22 cellular contexts compared by ENCODE assay signal in genomic region chr1:31012210-31012924, GRCh38. TPM values are rescaled to one million over a fixed set of nuclear protein-coding genes. Genes with fewer than 3 reads are reported as not detected.
DNase-seq lines count a peak whose midpoint lies in the region; ATAC-seq and TF ChIP-seq lines count a peak whose summit lies in the region.
"Had no signal": no experiment of that assay in that cellular context is flagged by ENCODE, and none has a peak within 500 bp of the region (broad histone marks: within the 10 kb centered on the region; RNA-seq: fewer than 3 reads in every experiment).

No MANE protein-coding gene starts in this region.

- H3K4me1 ChIP-seq in endodermal cell (ENCODE audit: control insufficient read depth, insufficient read depth, low read length): peaks cover 13% of the 10 kb centered on the region

- no peak for ATAC-seq in activated T-cell treated with anti-CD3 and anti-CD28 coated beads, Interleukin-2, amount 50 U/mL, for 4 hours
- no peak for ATAC-seq in natural killer cell treated with Interleukin-12 subunit alpha and Interleukin-12 subunit beta and Interleukin-15 and Interleukin-18, amount 100 ng/mL, for 72 hours
- ATAC-seq in GM18519 (IDR thresholded peaks at IDR 0.05; ENCODE audit: low FRiP score, unreplicated experiment): no peak
- ATAC-seq: left cardiac atrium had no signal

- peak overlapping the region; percentile 71 for H3K27ac Mint-ChIP-seq in activated T-cell treated with anti-CD3 and anti-CD28 coated beads, Interleukin-2, amount 50 U/mL, for 24 hours
- H3K27ac Mint-ChIP-seq in endodermal cell (peak overlapping the region; percentile 42), type B pancreatic cell (peak overlapping the region; percentile 22)
- peak overlapping the region; percentile 40 to 64 for H3K27ac Mint-ChIP-seq in natural killer cell treated with Interleukin-12 subunit alpha and Interleukin-12 subunit beta and Interleukin-15 and Interleukin-18, amount 100 ng/mL, for 72 hours
- H3K27ac Mint-ChIP-seq: activated CD4-positive, alpha-beta memory T cell treated with anti-CD3 and anti-CD28 coated beads for 36 hours had no signal

- H3K9me3 ChIP-seq in endodermal cell (ENCODE audit: control insufficient read depth, low read length): no peaks in the 10 kb centered on the region
- H3K9me3 ChIP-seq: BE2C, right lobe of liver, upper lobe of left lung had no signal

- H3K36me3 ChIP-seq in endodermal cell (ENCODE audit: control insufficient read depth, insufficient read depth, low read length): peaks cover 12% of the 10 kb centered on the region
- H3K36me3 ChIP-seq: BE2C, right lobe of liver, upper lobe of left lung had no signal

- H3K9ac ChIP-seq in endodermal cell (ENCODE audit: extremely low read depth, low read length, poor library complexity, severe bottlenecking): no peak overlapping the region

- H3K9me3 Mint-ChIP-seq in activated T-cell treated with anti-CD3 and anti-CD28 coated beads, Interleukin-2, amount 50 U/mL, for 24 hours: no peaks in the 10 kb centered on the region
- H3K9me3 Mint-ChIP-seq in activated T-cell treated with anti-CD3 and anti-CD28 coated beads, Interleukin-2, amount 50 U/mL, for 4 hours: no peaks in the 10 kb centered on the region
- H3K9me3 Mint-ChIP-seq in endodermal cell (no peaks in the 10 kb centered on the region), type B pancreatic cell (no peaks in the 10 kb centered on the region)
- H3K9me3 Mint-ChIP-seq in natural killer cell treated with Interleukin-12 subunit alpha and Interleukin-12 subunit beta and Interleukin-15 and Interleukin-18, amount 100 ng/mL, for 72 hours: no peaks in the 10 kb centered on the region
- H3K9me3 Mint-ChIP-seq: activated CD4-positive, alpha-beta memory T cell treated with anti-CD3 and anti-CD28 coated beads for 36 hours; naive B cell had no signal

- TF ChIP-seq CTCF in endodermal cell (conservative IDR thresholded peaks at IDR 0.05) (no peak), type B pancreatic cell (conservative IDR thresholded peaks at IDR 0.05) (no peak)

- H3K4me3 ChIP-seq in endodermal cell (ENCODE audit: low read length): peak overlapping the region; percentile 3
- H3K4me3 ChIP-seq: right lobe of liver, upper lobe of left lung had no signal

- WGBS in endodermal cell (ENCODE audit: insufficient coverage in 1 of 2, insufficient read length in 1 of 2), 2 experiments: 88 to 100% methylated on average over 2 to 4 of the region's 4 CpGs

- DNase-seq in activated T-cell treated with anti-CD3 and anti-CD28 coated beads, Interleukin-2, amount 50 U/mL, for 24 hours: no peak
- no peak for DNase-seq in activated T-cell treated with anti-CD3 and anti-CD28 coated beads, Interleukin-2, amount 50 U/mL, for 4 hours
- DNase-seq in endodermal cell (no peak), type B pancreatic cell (ENCODE audit: extremely low spot score, unreplicated experiment) (no peak), middle frontal gyrus (ENCODE audit: extremely low spot score, low spot score) (no peak)
- DNase-seq in natural killer cell treated with Interleukin-12 subunit alpha and Interleukin-12 subunit beta and Interleukin-15 and Interleukin-18, amount 100 ng/mL, for 72 hours (ENCODE audit: low spot score): no peak
- DNase-seq in activated CD8-positive, alpha-beta memory T cell treated with anti-CD3 and anti-CD28 coated beads, Interleukin-2, amount 50 U/mL, for 4 hours: no peak
- DNase-seq: activated CD4-positive, alpha-beta memory T cell treated with anti-CD3 and anti-CD28 coated beads for 36 hours; activated effector memory CD4-positive, alpha-beta T cell treated with anti-CD3 and anti-CD28 coated beads, Interleukin-2, amount 50 U/mL, for 16 hours; BE2C; COR-L47; GF-D8; Karpas-422; left cardiac atrium; mesendoderm; naive B cell; NCI-H1694 treated with DMSO at 0.1 percent for 48 hours; NCI-H226; right lobe of liver; T1000; upper lobe of left lung had no signal

- peaks cover 71% of the 10 kb centered on the region for H3K4me1 Mint-ChIP-seq in activated T-cell treated with anti-CD3 and anti-CD28 coated beads, Interleukin-2, amount 50 U/mL, for 24 hours (ENCODE audit: low read depth)
- peaks cover 70% of the 10 kb centered on the region for H3K4me1 Mint-ChIP-seq in activated T-cell treated with anti-CD3 and anti-CD28 coated beads, Interleukin-2, amount 50 U/mL, for 4 hours (ENCODE audit: low read depth)
- H3K4me1 Mint-ChIP-seq in endodermal cell (peaks cover 50% of the 10 kb centered on the region), type B pancreatic cell (ENCODE audit: unreplicated experiment) (peaks cover 39% of the 10 kb centered on the region)
- peaks cover 55% of the 10 kb centered on the region in 2 donors for H3K4me1 Mint-ChIP-seq in natural killer cell treated with Interleukin-12 subunit alpha and Interleukin-12 subunit beta and Interleukin-15 and Interleukin-18, amount 100 ng/mL, for 72 hours (ENCODE audit: low read depth in 2 of 2)

- H3K27me3 ChIP-seq in endodermal cell (ENCODE audit: control insufficient read depth, insufficient read depth, low read length, poor library complexity, severe bottlenecking): no peaks in the 10 kb centered on the region
- H3K27me3 ChIP-seq: BE2C, right lobe of liver, upper lobe of left lung had no signal

- no peak overlapping the region for H3K27ac ChIP-seq in endodermal cell (ENCODE audit: low read depth, low read length)
- H3K27ac ChIP-seq: right lobe of liver, upper lobe of left lung had no signal

- peaks cover 55% of the 10 kb centered on the region for H3K36me3 Mint-ChIP-seq in activated T-cell treated with anti-CD3 and anti-CD28 coated beads, Interleukin-2, amount 50 U/mL, for 24 hours (ENCODE audit: low read depth)
- H3K36me3 Mint-ChIP-seq in activated T-cell treated with anti-CD3 and anti-CD28 coated beads, Interleukin-2, amount 50 U/mL, for 4 hours (ENCODE audit: insufficient read depth): peaks cover 19% of the 10 kb centered on the region
- H3K36me3 Mint-ChIP-seq in endodermal cell (ENCODE audit: low read depth) (peaks cover 2% of the 10 kb centered on the region), type B pancreatic cell (peaks cover 16% of the 10 kb centered on the region)
- no peaks in the 10 kb centered on the region for H3K36me3 Mint-ChIP-seq in natural killer cell treated with Interleukin-12 subunit alpha and Interleukin-12 subunit beta and Interleukin-15 and Interleukin-18, amount 100 ng/mL, for 72 hours
- H3K36me3 Mint-ChIP-seq: naive B cell had no signal

- no peak overlapping the region for H3K4me3 Mint-ChIP-seq in activated T-cell treated with anti-CD3 and anti-CD28 coated beads, Interleukin-2, amount 50 U/mL, for 24 hours
- H3K4me3 Mint-ChIP-seq in activated T-cell treated with anti-CD3 and anti-CD28 coated beads, Interleukin-2, amount 50 U/mL, for 4 hours: no peak overlapping the region
- H3K4me3 Mint-ChIP-seq in endodermal cell: peak overlapping the region; percentile 15
- H3K4me3 Mint-ChIP-seq in natural killer cell treated with Interleukin-12 subunit alpha and Interleukin-12 subunit beta and Interleukin-15 and Interleukin-18, amount 100 ng/mL, for 72 hours: no peak overlapping the region
- H3K4me3 Mint-ChIP-seq in type B pancreatic cell: no peak overlapping the region
- H3K4me3 Mint-ChIP-seq: activated CD4-positive, alpha-beta memory T cell treated with anti-CD3 and anti-CD28 coated beads for 36 hours had no signal

- no peaks in the 10 kb centered on the region for H3K27me3 Mint-ChIP-seq in activated T-cell treated with anti-CD3 and anti-CD28 coated beads, Interleukin-2, amount 50 U/mL, for 24 hours
- H3K27me3 Mint-ChIP-seq in activated T-cell treated with anti-CD3 and anti-CD28 coated beads, Interleukin-2, amount 50 U/mL, for 4 hours (ENCODE audit: low read depth): no peaks in the 10 kb centered on the region
- no peaks in the 10 kb centered on the region for H3K27me3 Mint-ChIP-seq in endodermal cell (ENCODE audit: insufficient read depth)
- no peaks in the 10 kb centered on the region for H3K27me3 Mint-ChIP-seq in natural killer cell treated with Interleukin-12 subunit alpha and Interleukin-12 subunit beta and Interleukin-15 and Interleukin-18, amount 100 ng/mL, for 72 hours
- H3K27me3 Mint-ChIP-seq in type B pancreatic cell: no peaks in the 10 kb centered on the region
- H3K27me3 Mint-ChIP-seq: activated CD4-positive, alpha-beta memory T cell treated with anti-CD3 and anti-CD28 coated beads for 36 hours; naive B cell had no signal

RNA-seq across cellular contexts. Expression of gene PUM1, which starts 53.1 kb away (rescaled TPM):
- total RNA-seq in activated T-cell treated with anti-CD3 and anti-CD28 coated beads, Interleukin-2, amount 50 U/mL, for 4 hours: 100 to 1,000 TPM; 104 to 113 (median 110) TPM
- 100 to 1,000 TPM; 207 to 210 TPM for total RNA-seq in endodermal cell
- 94.8 TPM for polyA plus RNA-seq in endodermal cell (2013, experiment 1 of 2)
- 90.9 TPM for polyA plus RNA-seq in endodermal cell (2013, experiment 2 of 2)
- 100 to 1,000 TPM; 134 to 180 TPM for total RNA-seq in natural killer cell treated with Interleukin-12 subunit alpha and Interleukin-12 subunit beta and Interleukin-15 and Interleukin-18, amount 100 ng/mL, for 72 hours
- 185 and 196 TPM in 2 replicates for total RNA-seq in type B pancreatic cell (ENCODE audit: low replicate concordance)
